18 cellular contexts compared by ENCODE assay signal in genomic region chr3:27573780-27574437, GRCh38.
"Had no signal": no experiment of that assay in that cellular context is flagged by ENCODE, and none has a peak within 500 bp of the region (broad histone marks: within the 10 kb centered on the region; RNA-seq: fewer than 3 reads in every experiment).

No MANE protein-coding gene starts in this region.

- H3K4me1 ChIP-seq: colonic mucosa, parathyroid adenoma had no signal

- H3K9me3 ChIP-seq: colonic mucosa, gastroesophageal sphincter, thoracic aorta had no signal

- H3K4me3 ChIP-seq: cardiac muscle cell, colonic mucosa, gastroesophageal sphincter, thoracic aorta had no signal

- H3K27ac ChIP-seq: cardiac muscle cell, colonic mucosa, gastroesophageal sphincter, parathyroid adenoma, WERI-Rb-1 had no signal

- H3K27me3 ChIP-seq: cardiac muscle cell, colonic mucosa, gastroesophageal sphincter had no signal

- DNase-seq: activated CD4-positive, alpha-beta memory T cell treated with anti-CD3 and anti-CD28 coated beads, Interleukin-2, amount 10 ng/mL, durations not matched to agents 7 days and 5 days; activated CD4-positive, alpha-beta T cell treated with anti-CD3 and anti-CD28 coated beads for 36 hours; activated gamma-delta T cell treated with Interleukin-2 at 50 U/mL for 16 hours; activated naive CD8-positive, alpha-beta T cell treated with anti-CD3 and anti-CD28 coated beads, Interleukin-2, amount 10 ng/mL, durations not matched to agents 7 days and 5 days; activated T-cell treated with anti-CD3 and anti-CD28 coated beads, Interleukin-2, amount 50 U/mL, for 48 hours; colonic mucosa; effector CD4-positive, alpha-beta T cell; mesendoderm; retina; stimulated activated CD4-positive, alpha-beta T cell treated with anti-CD3 and anti-CD28 coated beads, Interleukin-15, amount 100 ng/mL, for 24 hours; stimulated activated CD4-positive, alpha-beta T cell treated with anti-CD3 and anti-CD28 coated beads, Interleukin-4, amount 100 ng/mL, for 4 hours; stimulated activated naive CD8-positive, alpha-beta T cell treated with anti-CD3 and anti-CD28 coated beads, Interleukin-15, amount 100 ng/mL, for 72 hours; T1000; WERI-Rb-1 had no signal

- H3K36me3 ChIP-seq: cardiac muscle cell, colonic mucosa, gastroesophageal sphincter, thoracic aorta, WERI-Rb-1 had no signal

- ATAC-seq: activated CD4-positive, alpha-beta T cell treated with anti-CD3 and anti-CD28 coated beads for 36 hours; gastroesophageal sphincter; stimulated activated naive CD8-positive, alpha-beta T cell treated with anti-CD3 and anti-CD28 coated beads, Interleukin-15, amount 100 ng/mL, for 72 hours had no signal
